In the genomic region with DNA sequence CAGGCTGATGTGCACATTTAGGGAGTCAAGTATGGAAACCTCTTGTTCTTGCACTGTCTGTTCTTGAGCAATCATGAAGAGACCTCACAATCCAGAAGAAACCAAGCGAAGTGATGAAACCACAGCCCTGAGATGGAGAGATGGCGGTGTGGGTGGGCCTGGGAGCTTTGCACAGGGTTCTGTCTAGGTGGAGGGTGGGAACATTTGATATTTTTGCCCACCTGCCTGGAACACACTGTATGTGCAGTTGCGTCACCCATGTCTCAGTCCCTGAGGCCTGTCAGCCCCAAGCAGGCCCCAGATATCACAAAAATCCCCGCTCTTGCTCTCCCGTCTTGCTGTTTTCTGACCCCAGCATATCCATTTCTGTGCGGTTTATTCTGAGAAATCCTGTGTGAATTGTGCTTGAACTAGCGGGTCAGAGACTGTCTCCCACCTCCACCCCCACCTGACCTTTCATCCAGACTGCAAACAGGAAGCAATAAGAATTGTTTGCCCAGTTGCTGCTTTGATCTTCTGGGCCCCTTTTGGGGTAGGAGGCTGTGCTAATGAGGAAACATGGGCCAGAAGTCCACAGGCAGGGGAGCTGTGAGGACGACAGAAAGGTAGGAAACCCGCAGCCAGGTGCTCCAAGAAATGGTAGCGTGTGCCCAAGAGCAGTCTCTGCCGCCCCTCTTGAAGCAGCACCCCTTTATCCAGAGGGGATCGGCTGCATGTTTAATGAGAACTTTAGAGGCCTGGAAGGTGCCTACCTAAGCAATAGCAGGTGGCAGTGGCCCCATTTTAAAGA, we compare ENCODE assay signal across 1 cellular context.
TF ChIP-seq lines count a peak whose summit lies in the region.

No MANE protein-coding gene starts in this region.

TF ChIP-seq in HepG2, 621 proteins besides CTCF, POLR2A, EP300 and RAD21 (continued from another document and continues in another):
- TF ChIP-seq PITX1 (CRISPR knock-in tag; IDR thresholded peaks at IDR 0.05) (peak; percentile 99), ZNF350 (CRISPR knock-in tag; IDR thresholded peaks at IDR 0.05; ENCODE audit: borderline replicate concordance, low read depth) (peak; percentile 99), PHF8 (CRISPR knock-in tag; IDR thresholded peaks at IDR 0.05) (peak; percentile 71), ZNF879 (CRISPR knock-in tag; IDR thresholded peaks at IDR 0.05) (no peak; the same call in 1 of the 2 replicates), CBX1 (IDR thresholded peaks at IDR 0.05; ENCODE audit: low read depth) (peak; percentile 80), RBFOX2 (IDR thresholded peaks at IDR 0.05; ENCODE audit: low read depth, low read length) (peak; percentile 36; the same call in 1 of the 2 replicates), ZBTB21 (CRISPR knock-in tag; IDR thresholded peaks at IDR 0.05) (peak; percentile 79), ATF1 (CRISPR knock-in tag; IDR thresholded peaks at IDR 0.05) (peak; percentile 83), REL (CRISPR knock-in tag; conservative IDR thresholded peaks at IDR 0.05) (peak; percentile 96), TOE1 (CRISPR knock-in tag; IDR thresholded peaks at IDR 0.05) (0 out of 2 replicates have a peak, but pooled peaks have one; percentile 49), YY1 (IDR thresholded peaks at IDR 0.05; ENCODE audit: insufficient read depth, insufficient replicate concordance, low read depth, low read length) (peak; percentile 73), ZNF235 (CRISPR knock-in tag; IDR thresholded peaks at IDR 0.05; ENCODE audit: borderline replicate concordance) (0 out of 2 replicates have a peak, but pooled peaks have one; percentile 83), PHB2 (IDR thresholded peaks at IDR 0.05; ENCODE audit: partially characterized antibody) (no peak), SMAD1 (CRISPR knock-in tag; IDR thresholded peaks at IDR 0.05; ENCODE audit: borderline replicate concordance, low read depth) (peak; percentile 96), PCBP1 (IDR thresholded peaks at IDR 0.05; ENCODE audit: borderline replicate concordance, low read depth, low read length) (no peak), ZNF614 (CRISPR knock-in tag; IDR thresholded peaks at IDR 0.05; ENCODE audit: borderline replicate concordance) (peak; percentile 100), ZNF343 (CRISPR knock-in tag; IDR thresholded peaks at IDR 0.05) (no peak; the same call in 1 of the 2 replicates), ZNF564 (CRISPR knock-in tag; IDR thresholded peaks at IDR 0.05) (peak; percentile 97), ZNF263 (CRISPR knock-in tag; IDR thresholded peaks at IDR 0.05) (peak; percentile 84), ZNF557 (CRISPR knock-in tag; IDR thresholded peaks at IDR 0.05) (peak; percentile 98), NFRKB (IDR thresholded peaks at IDR 0.05) (no peak), ZBTB3 (CRISPR knock-in tag; IDR thresholded peaks at IDR 0.05; ENCODE audit: borderline replicate concordance, low read depth) (peak; percentile 88; the same call in 1 of the 2 replicates), ZNF747 (CRISPR knock-in tag; IDR thresholded peaks at IDR 0.05; ENCODE audit: borderline replicate concordance) (peak; percentile 98), TSC22D2 (CRISPR knock-in tag; IDR thresholded peaks at IDR 0.05; ENCODE audit: borderline replicate concordance) (peak; percentile 97; the same call in 1 of the 2 replicates), TAF1 (CRISPR knock-in tag; IDR thresholded peaks at IDR 0.05) (peak; percentile 69), ARHGAP35 (CRISPR knock-in tag; IDR thresholded peaks at IDR 0.05; ENCODE audit: borderline replicate concordance) (peak; percentile 96), ZSCAN22 (CRISPR knock-in tag; IDR thresholded peaks at IDR 0.05) (no peak; the same call in 1 of the 2 replicates)
- TF ChIP-seq, protein P1, sequence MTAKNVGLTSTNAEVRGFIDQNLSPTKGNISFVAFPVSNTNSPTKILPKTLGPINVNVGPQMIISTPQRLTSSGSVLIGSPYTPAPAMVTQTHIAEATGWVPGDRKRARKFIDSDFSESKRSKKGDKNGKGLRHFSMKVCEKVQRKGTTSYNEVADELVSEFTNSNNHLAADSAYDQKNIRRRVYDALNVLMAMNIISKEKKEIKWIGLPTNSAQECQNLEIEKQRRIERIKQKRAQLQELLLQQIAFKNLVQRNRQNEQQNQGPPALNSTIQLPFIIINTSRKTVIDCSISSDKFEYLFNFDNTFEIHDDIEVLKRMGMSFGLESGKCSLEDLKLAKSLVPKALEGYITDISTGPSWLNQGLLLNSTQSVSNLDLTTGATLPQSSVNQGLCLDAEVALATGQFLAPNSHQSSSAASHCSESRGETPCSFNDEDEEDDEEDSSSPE (CRISPR knock-in tag; IDR thresholded peaks at IDR 0.05), result peak; percentile 79
- TF ChIP-seq, protein P2, sequence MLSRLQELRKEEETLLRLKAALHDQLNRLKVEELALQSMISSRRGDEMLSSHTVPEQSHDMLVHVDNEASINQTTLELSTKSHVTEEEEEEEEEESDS (CRISPR knock-in tag; IDR thresholded peaks at IDR 0.05; ENCODE audit: borderline replicate concordance), result no peak; the same call in 1 of the 2 replicates
- TF ChIP-seq, protein P3, sequence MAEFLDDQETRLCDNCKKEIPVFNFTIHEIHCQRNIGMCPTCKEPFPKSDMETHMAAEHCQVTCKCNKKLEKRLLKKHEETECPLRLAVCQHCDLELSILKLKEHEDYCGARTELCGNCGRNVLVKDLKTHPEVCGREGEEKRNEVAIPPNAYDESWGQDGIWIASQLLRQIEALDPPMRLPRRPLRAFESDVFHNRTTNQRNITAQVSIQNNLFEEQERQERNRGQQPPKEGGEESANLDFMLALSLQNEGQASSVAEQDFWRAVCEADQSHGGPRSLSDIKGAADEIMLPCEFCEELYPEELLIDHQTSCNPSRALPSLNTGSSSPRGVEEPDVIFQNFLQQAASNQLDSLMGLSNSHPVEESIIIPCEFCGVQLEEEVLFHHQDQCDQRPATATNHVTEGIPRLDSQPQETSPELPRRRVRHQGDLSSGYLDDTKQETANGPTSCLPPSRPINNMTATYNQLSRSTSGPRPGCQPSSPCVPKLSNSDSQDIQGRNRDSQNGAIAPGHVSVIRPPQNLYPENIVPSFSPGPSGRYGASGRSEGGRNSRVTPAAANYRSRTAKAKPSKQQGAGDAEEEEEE (CRISPR knock-in tag; IDR thresholded peaks at IDR 0.05; ENCODE audit: borderline replicate concordance), result no peak
- TF ChIP-seq, protein P4, sequence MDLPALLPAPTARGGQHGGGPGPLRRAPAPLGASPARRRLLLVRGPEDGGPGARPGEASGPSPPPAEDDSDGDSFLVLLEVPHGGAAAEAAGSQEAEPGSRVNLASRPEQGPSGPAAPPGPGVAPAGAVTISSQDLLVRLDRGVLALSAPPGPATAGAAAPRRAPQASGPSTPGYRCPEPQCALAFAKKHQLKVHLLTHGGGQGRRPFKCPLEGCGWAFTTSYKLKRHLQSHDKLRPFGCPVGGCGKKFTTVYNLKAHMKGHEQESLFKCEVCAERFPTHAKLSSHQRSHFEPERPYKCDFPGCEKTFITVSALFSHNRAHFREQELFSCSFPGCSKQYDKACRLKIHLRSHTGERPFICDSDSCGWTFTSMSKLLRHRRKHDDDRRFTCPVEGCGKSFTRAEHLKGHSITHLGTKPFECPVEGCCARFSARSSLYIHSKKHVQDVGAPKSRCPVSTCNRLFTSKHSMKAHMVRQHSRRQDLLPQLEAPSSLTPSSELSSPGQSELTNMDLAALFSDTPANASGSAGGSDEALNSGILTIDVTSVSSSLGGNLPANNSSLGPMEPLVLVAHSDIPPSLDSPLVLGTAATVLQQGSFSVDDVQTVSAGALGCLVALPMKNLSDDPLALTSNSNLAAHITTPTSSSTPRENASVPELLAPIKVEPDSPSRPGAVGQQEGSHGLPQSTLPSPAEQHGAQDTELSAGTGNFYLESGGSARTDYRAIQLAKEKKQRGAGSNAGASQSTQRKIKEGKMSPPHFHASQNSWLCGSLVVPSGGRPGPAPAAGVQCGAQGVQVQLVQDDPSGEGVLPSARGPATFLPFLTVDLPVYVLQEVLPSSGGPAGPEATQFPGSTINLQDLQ (CRISPR knock-in tag; IDR thresholded peaks at IDR 0.05), result no peak; the same call in 1 of the 2 replicates
- TF ChIP-seq, protein P5, sequence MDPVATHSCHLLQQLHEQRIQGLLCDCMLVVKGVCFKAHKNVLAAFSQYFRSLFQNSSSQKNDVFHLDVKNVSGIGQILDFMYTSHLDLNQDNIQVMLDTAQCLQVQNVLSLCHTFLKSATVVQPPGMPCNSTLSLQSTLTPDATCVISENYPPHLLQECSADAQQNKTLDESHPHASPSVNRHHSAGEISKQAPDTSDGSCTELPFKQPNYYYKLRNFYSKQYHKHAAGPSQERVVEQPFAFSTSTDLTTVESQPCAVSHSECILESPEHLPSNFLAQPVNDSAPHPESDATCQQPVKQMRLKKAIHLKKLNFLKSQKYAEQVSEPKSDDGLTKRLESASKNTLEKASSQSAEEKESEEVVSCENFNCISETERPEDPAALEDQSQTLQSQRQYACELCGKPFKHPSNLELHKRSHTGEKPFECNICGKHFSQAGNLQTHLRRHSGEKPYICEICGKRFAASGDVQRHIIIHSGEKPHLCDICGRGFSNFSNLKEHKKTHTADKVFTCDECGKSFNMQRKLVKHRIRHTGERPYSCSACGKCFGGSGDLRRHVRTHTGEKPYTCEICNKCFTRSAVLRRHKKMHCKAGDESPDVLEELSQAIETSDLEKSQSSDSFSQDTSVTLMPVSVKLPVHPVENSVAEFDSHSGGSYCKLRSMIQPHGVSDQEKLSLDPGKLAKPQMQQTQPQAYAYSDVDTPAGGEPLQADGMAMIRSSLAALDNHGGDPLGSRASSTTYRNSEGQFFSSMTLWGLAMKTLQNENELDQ (CRISPR knock-in tag; IDR thresholded peaks at IDR 0.05; ENCODE audit: borderline replicate concordance), result peak; percentile 92; the same call in 1 of the 2 replicates
- TF ChIP-seq, protein P6, sequence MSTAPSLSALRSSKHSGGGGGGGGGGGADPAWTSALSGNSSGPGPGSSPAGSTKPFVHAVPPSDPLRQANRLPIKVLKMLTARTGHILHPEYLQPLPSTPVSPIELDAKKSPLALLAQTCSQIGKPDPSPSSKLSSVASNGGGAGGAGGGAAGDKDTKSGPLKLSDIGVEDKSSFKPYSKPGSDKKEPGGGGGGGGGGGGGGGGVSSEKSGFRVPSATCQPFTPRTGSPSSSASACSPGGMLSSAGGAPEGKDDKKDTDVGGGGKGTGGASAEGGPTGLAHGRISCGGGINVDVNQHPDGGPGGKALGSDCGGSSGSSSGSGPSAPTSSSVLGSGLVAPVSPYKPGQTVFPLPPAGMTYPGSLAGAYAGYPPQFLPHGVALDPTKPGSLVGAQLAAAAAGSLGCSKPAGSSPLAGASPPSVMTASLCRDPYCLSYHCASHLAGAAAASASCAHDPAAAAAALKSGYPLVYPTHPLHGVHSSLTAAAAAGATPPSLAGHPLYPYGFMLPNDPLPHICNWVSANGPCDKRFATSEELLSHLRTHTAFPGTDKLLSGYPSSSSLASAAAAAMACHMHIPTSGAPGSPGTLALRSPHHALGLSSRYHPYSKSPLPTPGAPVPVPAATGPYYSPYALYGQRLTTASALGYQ (CRISPR knock-in tag; IDR thresholded peaks at IDR 0.05), result peak; percentile 100
- TF ChIP-seq, protein P7, sequence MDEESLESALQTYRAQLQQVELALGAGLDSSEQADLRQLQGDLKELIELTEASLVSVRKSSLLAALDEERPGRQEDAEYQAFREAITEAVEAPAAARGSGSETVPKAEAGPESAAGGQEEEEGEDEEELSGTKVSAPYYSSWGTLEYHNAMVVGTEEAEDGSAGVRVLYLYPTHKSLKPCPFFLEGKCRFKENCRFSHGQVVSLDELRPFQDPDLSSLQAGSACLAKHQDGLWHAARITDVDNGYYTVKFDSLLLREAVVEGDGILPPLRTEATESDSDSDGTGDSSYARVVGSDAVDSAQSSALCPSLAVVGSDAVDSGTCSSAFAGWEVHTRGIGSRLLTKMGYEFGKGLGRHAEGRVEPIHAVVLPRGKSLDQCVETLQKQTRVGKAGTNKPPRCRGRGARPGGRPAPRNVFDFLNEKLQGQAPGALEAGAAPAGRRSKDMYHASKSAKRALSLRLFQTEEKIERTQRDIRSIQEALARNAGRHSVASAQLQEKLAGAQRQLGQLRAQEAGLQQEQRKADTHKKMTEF (CRISPR knock-in tag; IDR thresholded peaks at IDR 0.05), result peak; percentile 99
- TF ChIP-seq, protein P8, sequence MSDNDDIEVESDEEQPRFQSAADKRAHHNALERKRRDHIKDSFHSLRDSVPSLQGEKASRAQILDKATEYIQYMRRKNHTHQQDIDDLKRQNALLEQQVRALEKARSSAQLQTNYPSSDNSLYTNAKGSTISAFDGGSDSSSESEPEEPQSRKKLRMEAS (IDR thresholded peaks at IDR 0.05), result peak; percentile 91
- TF ChIP-seq, protein P9, sequence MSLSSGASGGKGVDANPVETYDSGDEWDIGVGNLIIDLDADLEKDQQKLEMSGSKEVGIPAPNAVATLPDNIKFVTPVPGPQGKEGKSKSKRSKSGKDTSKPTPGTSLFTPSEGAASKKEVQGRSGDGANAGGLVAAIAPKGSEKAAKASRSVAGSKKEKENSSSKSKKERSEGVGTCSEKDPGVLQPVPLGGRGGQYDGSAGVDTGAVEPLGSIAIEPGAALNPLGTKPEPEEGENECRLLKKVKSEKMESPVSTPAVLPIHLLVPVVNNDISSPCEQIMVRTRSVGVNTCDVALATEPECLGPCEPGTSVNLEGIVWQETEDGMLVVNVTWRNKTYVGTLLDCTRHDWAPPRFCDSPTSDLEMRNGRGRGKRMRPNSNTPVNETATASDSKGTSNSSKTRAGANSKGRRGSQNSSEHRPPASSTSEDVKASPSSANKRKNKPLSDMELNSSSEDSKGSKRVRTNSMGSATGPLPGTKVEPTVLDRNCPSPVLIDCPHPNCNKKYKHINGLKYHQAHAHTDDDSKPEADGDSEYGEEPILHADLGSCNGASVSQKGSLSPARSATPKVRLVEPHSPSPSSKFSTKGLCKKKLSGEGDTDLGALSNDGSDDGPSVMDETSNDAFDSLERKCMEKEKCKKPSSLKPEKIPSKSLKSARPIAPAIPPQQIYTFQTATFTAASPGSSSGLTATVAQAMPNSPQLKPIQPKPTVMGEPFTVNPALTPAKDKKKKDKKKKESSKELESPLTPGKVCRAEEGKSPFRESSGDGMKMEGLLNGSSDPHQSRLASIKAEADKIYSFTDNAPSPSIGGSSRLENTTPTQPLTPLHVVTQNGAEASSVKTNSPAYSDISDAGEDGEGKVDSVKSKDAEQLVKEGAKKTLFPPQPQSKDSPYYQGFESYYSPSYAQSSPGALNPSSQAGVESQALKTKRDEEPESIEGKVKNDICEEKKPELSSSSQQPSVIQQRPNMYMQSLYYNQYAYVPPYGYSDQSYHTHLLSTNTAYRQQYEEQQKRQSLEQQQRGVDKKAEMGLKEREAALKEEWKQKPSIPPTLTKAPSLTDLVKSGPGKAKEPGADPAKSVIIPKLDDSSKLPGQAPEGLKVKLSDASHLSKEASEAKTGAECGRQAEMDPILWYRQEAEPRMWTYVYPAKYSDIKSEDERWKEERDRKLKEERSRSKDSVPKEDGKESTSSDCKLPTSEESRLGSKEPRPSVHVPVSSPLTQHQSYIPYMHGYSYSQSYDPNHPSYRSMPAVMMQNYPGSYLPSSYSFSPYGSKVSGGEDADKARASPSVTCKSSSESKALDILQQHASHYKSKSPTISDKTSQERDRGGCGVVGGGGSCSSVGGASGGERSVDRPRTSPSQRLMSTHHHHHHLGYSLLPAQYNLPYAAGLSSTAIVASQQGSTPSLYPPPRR (CRISPR knock-in tag; IDR thresholded peaks at IDR 0.05; ENCODE audit: borderline replicate concordance), result peak; percentile 100
- TF ChIP-seq, protein P10, sequence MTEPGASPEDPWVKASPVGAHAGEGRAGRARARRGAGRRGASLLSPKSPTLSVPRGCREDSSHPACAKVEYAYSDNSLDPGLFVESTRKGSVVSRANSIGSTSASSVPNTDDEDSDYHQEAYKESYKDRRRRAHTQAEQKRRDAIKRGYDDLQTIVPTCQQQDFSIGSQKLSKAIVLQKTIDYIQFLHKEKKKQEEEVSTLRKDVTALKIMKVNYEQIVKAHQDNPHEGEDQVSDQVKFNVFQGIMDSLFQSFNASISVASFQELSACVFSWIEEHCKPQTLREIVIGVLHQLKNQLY (CRISPR knock-in tag; IDR thresholded peaks at IDR 0.05), result peak; percentile 95
- TF ChIP-seq, protein P11, sequence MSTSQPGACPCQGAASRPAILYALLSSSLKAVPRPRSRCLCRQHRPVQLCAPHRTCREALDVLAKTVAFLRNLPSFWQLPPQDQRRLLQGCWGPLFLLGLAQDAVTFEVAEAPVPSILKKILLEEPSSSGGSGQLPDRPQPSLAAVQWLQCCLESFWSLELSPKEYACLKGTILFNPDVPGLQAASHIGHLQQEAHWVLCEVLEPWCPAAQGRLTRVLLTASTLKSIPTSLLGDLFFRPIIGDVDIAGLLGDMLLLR (CRISPR knock-in tag; IDR thresholded peaks at IDR 0.05), result peak; percentile 80
